24 cellular contexts compared by ENCODE assay signal in genomic region chr21:36159356-36159921, GRCh38. TPM values are rescaled to one million over a fixed set of nuclear protein-coding genes. Genes with fewer than 3 reads are reported as not detected.
DNase-seq lines count a peak whose midpoint lies in the region; ATAC-seq and TF ChIP-seq lines count a peak whose summit lies in the region.
"Had no signal": no experiment of that assay in that cellular context is flagged by ENCODE, and none has a peak within 500 bp of the region (broad histone marks: within the 10 kb centered on the region; RNA-seq: fewer than 3 reads in every experiment).

No MANE protein-coding gene starts in this region.

- ATAC-seq in HG03280 (IDR thresholded peaks at IDR 0.05; ENCODE audit: unreplicated experiment), result no peak
- no peak for ATAC-seq in GM21526 (IDR thresholded peaks at IDR 0.05; ENCODE audit: low FRiP score, unreplicated experiment)
- ATAC-seq in GM19463 (IDR thresholded peaks at IDR 0.05; ENCODE audit: unreplicated experiment), result no peak
- ATAC-seq in naive thymus-derived CD8-positive, alpha-beta T cell, result no peak
- ATAC-seq: psoas muscle had no signal

- TF ChIP-seq CTCF in HL-60 (IDR thresholded peaks at IDR 0.05; ENCODE audit: insufficient read depth, low read length), result no peak
- no peak for TF ChIP-seq CTCF in Peyer's patch (IDR thresholded peaks at IDR 0.05)
- no peak for TF ChIP-seq CTCF in fibroblast of villous mesenchyme (IDR thresholded peaks at IDR 0.05; ENCODE audit: insufficient read depth, low read depth, low read length)
- no peak for TF ChIP-seq CTCF in progenitor cell of endocrine pancreas (IDR thresholded peaks at IDR 0.05; ENCODE audit: unreplicated experiment)

- no peaks in the 10 kb centered on the region for H3K27me3 Mint-ChIP-seq in progenitor cell of endocrine pancreas
- H3K27me3 Mint-ChIP-seq in naive thymus-derived CD8-positive, alpha-beta T cell, result no peaks in the 10 kb centered on the region

- POLR2A ChIA-PET in naive thymus-derived CD8-positive, alpha-beta T cell (lab: Charles Lee), result interaction anchor here (0.5 to 1.9 kb wide), 2 partner anchors 14 to 192 kb away, joined by 4 to 8 read pairs; no protein-coding TSS in a partner anchor

- TF ChIP-seq POLR2A in Peyer's patch (IDR thresholded peaks at IDR 0.05), result peak in 1 of 2 donors; percentile 47

- H3K4me1 Mint-ChIP-seq in progenitor cell of endocrine pancreas (ENCODE audit: low read depth), result peaks cover 37% of the 10 kb centered on the region
- H3K4me1 Mint-ChIP-seq in naive thymus-derived CD8-positive, alpha-beta T cell, result peaks cover 13 to 50% (median 42%) of the 10 kb centered on the region in 4 donors

- H3K27ac Mint-ChIP-seq in progenitor cell of endocrine pancreas, result no peak overlapping the region
- peak overlapping the region in 3 of 10 donors; percentile 8 to 45 (median 12) for H3K27ac Mint-ChIP-seq in naive thymus-derived CD8-positive, alpha-beta T cell
- H3K27ac Mint-ChIP-seq: activated T-helper 2 cell treated with anti-CD3 and anti-CD28 coated beads, Interferon-gamma antibody, Interleukin-2, Interleukin-4, amounts not matched to agents 10 μg/mL and 5 μg/mL and 100 μg/mL, durations not matched to agents 14 hours and 24 hours and 36 hours; HFFc6 had no signal

- peaks cover 6% of the 10 kb centered on the region for H3K36me3 Mint-ChIP-seq in progenitor cell of endocrine pancreas (ENCODE audit: insufficient read depth)
- peaks cover 0 to 3% (median 0%) of the 10 kb centered on the region in 3 donors for H3K36me3 Mint-ChIP-seq in naive thymus-derived CD8-positive, alpha-beta T cell

- no peaks in the 10 kb centered on the region for H3K36me3 ChIP-seq in Peyer's patch
- H3K36me3 ChIP-seq: cardiac muscle cell, suprapubic skin had no signal

- peak overlapping the region; percentile 86 for H3K27ac ChIP-seq in HL-60 (replicated peaks)
- peak overlapping the region in 1 of 4 donors; percentile 22 for H3K27ac ChIP-seq in Peyer's patch
- H3K27ac ChIP-seq: cardiac muscle cell, psoas muscle, suprapubic skin had no signal

- peak; percentile 78 to 92 for DNase-seq in HL-60 (ENCODE audit: low read depth in 1 of 2, low spot score in 1 of 2)
- peak in 2 of 3 donors; percentile 59 to 62 for DNase-seq in Peyer's patch
- peak; percentile 40 for DNase-seq in fibroblast of villous mesenchyme (ENCODE audit: low read depth)
- DNase-seq in progenitor cell of endocrine pancreas (ENCODE audit: low spot score, unreplicated experiment), result no peak
- no peak for DNase-seq in naive thymus-derived CD8-positive, alpha-beta T cell
- DNase-seq: activated CD4-positive, alpha-beta T cell treated with anti-CD3 and anti-CD28 coated beads for 1 hour; DMS153; HFFc6; MM.1S; NCI-H2029; NCI-H524; psoas muscle; SHP77; stimulated activated CD4-positive, alpha-beta T cell treated with anti-CD3 and anti-CD28 coated beads, Interleukin-4, amount 100 ng/mL, for 4 hours; T-helper 9 cell had no signal

- no peaks in the 10 kb centered on the region for H3K27me3 ChIP-seq in HL-60 (ENCODE audit: insufficient read depth, poor library complexity, severe bottlenecking)
- H3K27me3 ChIP-seq in Peyer's patch, result no peaks in the 10 kb centered on the region
- H3K27me3 ChIP-seq: suprapubic skin had no signal

- H3K9me3 ChIP-seq in Peyer's patch, result no peaks in the 10 kb centered on the region
- H3K9me3 ChIP-seq: psoas muscle, suprapubic skin had no signal

- H3K4me3 ChIP-seq in HL-60 (replicated peaks; ENCODE audit: insufficient read depth, low read length) (no peak overlapping the region), Peyer's patch (peak overlapping the region in 1 of 4 donors; percentile 4), fibroblast of villous mesenchyme (ENCODE audit: low read depth, low read length) (no peak overlapping the region)
- H3K4me3 ChIP-seq: cardiac muscle cell, lung, psoas muscle, smooth muscle cell, suprapubic skin had no signal

- H3K9me3 Mint-ChIP-seq in progenitor cell of endocrine pancreas (ENCODE audit: low read depth), result no peaks in the 10 kb centered on the region
- no peaks in the 10 kb centered on the region for H3K9me3 Mint-ChIP-seq in naive thymus-derived CD8-positive, alpha-beta T cell
- H3K9me3 Mint-ChIP-seq: activated T-helper 2 cell treated with anti-CD3 and anti-CD28 coated beads, Interferon-gamma antibody, Interleukin-2, Interleukin-4, amounts not matched to agents 10 μg/mL and 5 μg/mL and 100 μg/mL, durations not matched to agents 14 hours and 24 hours and 36 hours; HFFc6 had no signal

- peaks cover 0 to 13% (median 3%) of the 10 kb centered on the region in 4 donors for H3K4me1 ChIP-seq in Peyer's patch

- H3K4me3 Mint-ChIP-seq in progenitor cell of endocrine pancreas (ENCODE audit: low read depth), result peak overlapping the region; percentile 45
- peak overlapping the region in 5 of 10 donors; percentile 3 to 64 (median 46) for H3K4me3 Mint-ChIP-seq in naive thymus-derived CD8-positive, alpha-beta T cell
- H3K4me3 Mint-ChIP-seq: HFFc6 had no signal

RNA-seq across cellular contexts. Expression of gene DOP1B, which starts 2.8 kb away (rescaled TPM):
- total RNA-seq in Peyer's patch (10 to 100 TPM; 40.4 to 97.6 (median 69.8) TPM), fibroblast of villous mesenchyme (10.6 and 11.7 TPM in 2 replicates), progenitor cell of endocrine pancreas (47.7 and 57.4 TPM in 2 replicates)
- 10 to 100 TPM; 15.4 to 15.8 TPM for total RNA-seq in naive thymus-derived CD8-positive, alpha-beta T cell
- 1 to 10 TPM; 4.6 to 8.4 (median 5.0) TPM for polyA plus RNA-seq in naive thymus-derived CD8-positive, alpha-beta T cell

RNA-seq across cellular contexts. Expression of gene CBR3, which starts 24.6 kb away (rescaled TPM):
- total RNA-seq in Peyer's patch, result 1 to 10 TPM in 3 of 4 donors, not detected in 1; 2.7 to 5.1 (median 3.2) TPM
- total RNA-seq in fibroblast of villous mesenchyme, result 12.1 and 13.2 TPM in 2 replicates
- not detected in 2 replicates for total RNA-seq in progenitor cell of endocrine pancreas
- 1 to 10 TPM; 4.6 to 5.3 TPM for total RNA-seq in naive thymus-derived CD8-positive, alpha-beta T cell
- 10 to 100 TPM in 1 of 3 donors, 1 to 10 TPM in 2; 5.4 to 11.6 (median 8.0) TPM for polyA plus RNA-seq in naive thymus-derived CD8-positive, alpha-beta T cell
- total RNA-seq: cardiac muscle cell, OCI-LY7 had no signal
- polyA plus RNA-seq: cardiac muscle cell had no signal

Comparison
In these comparisons a context has a peak if more than half of its experiments do, and no peak if none do; other contexts are left out.
1. DNase-seq: peak in HL-60 (2 of 2), Peyer's patch (2 of 3) and fibroblast of villous mesenchyme (single experiment); none in progenitor cell of endocrine pancreas (single experiment) and naive thymus-derived CD8-positive, alpha-beta T cell (0 of 10).